25 cellular contexts compared by ENCODE assay signal in genomic region chr13:89402211-89402610, GRCh38.
DNase-seq lines count a peak whose midpoint lies in the region; ATAC-seq and TF ChIP-seq lines count a peak whose summit lies in the region.
"Had no signal": no experiment of that assay in that cellular context is flagged by ENCODE, and none has a peak within 500 bp of the region (broad histone marks: within the 10 kb centered on the region; RNA-seq: fewer than 3 reads in every experiment).

No MANE protein-coding gene starts in this region.

- no peaks in the 10 kb centered on the region for H3K9me2 ChIP-seq in PC-3 (replicated peaks; ENCODE audit: low read length)

- CTCF ChIA-PET in PC-3 (lab: Charles Lee), result no interaction called here

- ATAC-seq in PC-3 (no peak), foreskin keratinocyte (no peak), GM19351 (IDR thresholded peaks at IDR 0.05; ENCODE audit: unreplicated experiment) (no peak), GM21381 (IDR thresholded peaks at IDR 0.05; ENCODE audit: unreplicated experiment) (no peak), omental fat pad (ENCODE audit: low FRiP score) (no peak)
- ATAC-seq: Panc1 had no signal

- DNase-seq in DMS53 (lab: John Stamatoyannopoulos, UW) (peak; percentile 7), DMS53 treated with DMSO at 0.1 percent for 48 hours (lab: John Stamatoyannopoulos, UW; ENCODE audit: unreplicated experiment) (no peak), PC-3 (no peak), foreskin keratinocyte (no peak), smooth muscle cell (lab: John Stamatoyannopoulos, UW; ENCODE audit: unreplicated experiment) (no peak), omental fat pad (ENCODE audit: low spot score) (no peak)
- DNase-seq: CD4-positive, alpha-beta T cell; GM23248; HCEC 1CT; Kasumi-1; MV-4-11; NCI-H1105; NCI-H2029; NCI-H446 treated with DMSO at 0.1 percent for 48 hours; NCI-H526; NCI-H82; NK-92 treated with Interleukin-12 subunit alpha and Interleukin-12 subunit beta, amount 100 ng/mL, for 24 hours; SHP77; T-helper 1 cell had no signal

- TF ChIP-seq CTCF in PC-3 (conservative IDR thresholded peaks at IDR 0.05; ENCODE audit: low read depth, low read length) (no peak), foreskin keratinocyte (conservative IDR thresholded peaks at IDR 0.05) (no peak), smooth muscle cell (IDR thresholded peaks at IDR 0.05; ENCODE audit: borderline replicate concordance, insufficient read depth, poor library complexity, severe bottlenecking) (no peak), omental fat pad (IDR thresholded peaks at IDR 0.05) (no peak)

- no TSS peak for BruUV-seq in PC-3 (replicated peaks; lab: Mats Ljungman, UMichigan)

- H3K79me2 ChIP-seq in PC-3 (ENCODE audit: low read length), result no peaks in the 10 kb centered on the region
- no peaks in the 10 kb centered on the region for H3K79me2 ChIP-seq in smooth muscle cell (ENCODE audit: low read depth)

- H3K4me2 ChIP-seq in PC-3 (ENCODE audit: low read length) (no peak overlapping the region), smooth muscle cell (no peak overlapping the region)
- H3K4me2 ChIP-seq: BLaER1 had no signal

- no peaks in the 10 kb centered on the region for H4K20me1 ChIP-seq in PC-3 (ENCODE audit: low read length)
- no peaks in the 10 kb centered on the region for H4K20me1 ChIP-seq in smooth muscle cell (ENCODE audit: low read depth)
- H4K20me1 ChIP-seq: BLaER1 had no signal

- POLR2A ChIA-PET in PC-3 (lab: Charles Lee; ENCODE audit: unreplicated experiment), result no interaction called here

- no peaks in the 10 kb centered on the region for H3K27me3 ChIP-seq in PC-3 (ENCODE audit: low read length)
- no peaks in the 10 kb centered on the region for H3K27me3 ChIP-seq in foreskin keratinocyte
- H3K27me3 ChIP-seq in smooth muscle cell (ENCODE audit: low read depth), result no peaks in the 10 kb centered on the region
- H3K27me3 ChIP-seq: BLaER1 had no signal

- no peak overlapping the region for H3K9ac ChIP-seq in PC-3 (ENCODE audit: low read length)
- no peak overlapping the region for H3K9ac ChIP-seq in smooth muscle cell (ENCODE audit: low read depth)
- H3K9ac ChIP-seq: BLaER1, GM23248 had no signal

- H3K27ac ChIP-seq in PC-3 (ENCODE audit: low read length) (no peak overlapping the region), foreskin keratinocyte (peak overlapping the region; percentile 91), smooth muscle cell (ENCODE audit: low read depth) (peak overlapping the region; percentile 77)
- H3K27ac ChIP-seq: 22Rv1, BLaER1, RWPE1 had no signal

- WGBS in smooth muscle cell (ENCODE audit: low lambda C conversion rate), result 100% methylated on average over 1 of the region's 1 CpG

- H3K36me3 ChIP-seq in PC-3 (ENCODE audit: low read depth, low read length) (no peaks in the 10 kb centered on the region), smooth muscle cell (ENCODE audit: low read depth) (no peaks in the 10 kb centered on the region)
- H3K36me3 ChIP-seq: BLaER1 had no signal

- peak overlapping the region; percentile 70; the same call in 1 of the 2 replicates for H2AFZ ChIP-seq in PC-3 (ENCODE audit: low read length)
- H2AFZ ChIP-seq in smooth muscle cell (ENCODE audit: low read depth), result peak overlapping the region; percentile 85

- H3F3A ChIP-seq in PC-3 (ENCODE audit: low read length, unreplicated experiment), result no peaks in the 10 kb centered on the region
- no peaks in the 10 kb centered on the region for H3F3A ChIP-seq in smooth muscle cell (ENCODE audit: low read depth)

- H3K4me3 ChIP-seq in PC-3 (ENCODE audit: low read length) (no peak overlapping the region), smooth muscle cell (no peak overlapping the region)
- H3K4me3 ChIP-seq: BLaER1, GM23248 had no signal

- H3K9me3 ChIP-seq in PC-3 (ENCODE audit: low read length), result no peaks in the 10 kb centered on the region
- no peaks in the 10 kb centered on the region for H3K9me3 ChIP-seq in smooth muscle cell (replicated peaks; ENCODE audit: low read depth)
- H3K9me3 ChIP-seq: BLaER1 had no signal

- H3K4me1 ChIP-seq in PC-3 (ENCODE audit: insufficient read depth, low read length), result peaks cover 15% of the 10 kb centered on the region
- H3K4me1 ChIP-seq in foreskin keratinocyte, result peaks cover 6% of the 10 kb centered on the region
- H3K4me1 ChIP-seq in smooth muscle cell (ENCODE audit: low read depth), result no peaks in the 10 kb centered on the region
- H3K4me1 ChIP-seq: BLaER1 had no signal

- intact Hi-C loops in PC-3 (cut with micrococcal nuclease), result no loop called here
